In the genomic region with DNA sequence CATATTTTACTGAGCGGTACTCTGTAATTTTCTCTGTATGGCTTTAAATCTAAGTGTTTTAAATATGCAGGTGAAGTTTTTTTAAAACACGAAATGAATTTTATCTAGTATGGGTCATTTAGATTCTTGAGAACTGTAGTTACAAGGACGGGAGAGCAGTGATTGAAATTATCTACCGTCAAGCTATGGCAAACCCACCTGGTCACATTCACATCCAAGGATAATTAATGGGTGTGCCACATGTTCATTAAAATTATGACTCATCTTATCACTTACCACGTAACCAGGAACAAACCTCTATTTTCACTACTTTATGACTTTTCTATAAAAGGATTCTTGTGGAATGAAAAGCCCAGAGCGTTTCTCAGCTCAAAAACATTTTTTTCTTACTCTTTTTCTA, we compare ENCODE assay signal across 23 cellular contexts.
"Had no signal": no experiment of that assay in that cellular context is flagged by ENCODE, and none has a peak within 500 bp of the region (broad histone marks: within the 10 kb centered on the region; RNA-seq: fewer than 3 reads in every experiment).

No MANE protein-coding gene starts in this region.

- H3K27me3 ChIP-seq: MG63 had no signal

- H3K9me3 ChIP-seq: MG63, SK-N-SH had no signal

- DNase-seq: KBM-7, MG63, NCI-H1092, NCI-H1105 treated with DMSO at 0.1 percent for 48 hours, NCI-H1417 treated with DMSO at 0.1 percent for 48 hours, NCI-H187 treated with DMSO at 0.1 percent for 48 hours, NCI-H2029 treated with DMSO at 0.1 percent for 48 hours, NCI-H2171 treated with DMSO at 0.1 percent for 48 hours, NCI-H226, NCI-H446, NCI-H510A, NCI-H524 treated with DMSO at 0.1 percent for 48 hours, NCI-H774, PC-3, SHP77, SK-N-SH, SW 1271, T-helper 1 cell, T-helper 17 cell had no signal

- FAIRE-seq: HTR-8/SVneo had no signal

- H3K27ac ChIP-seq: HL-60, RWPE1 had no signal

- H3K36me3 ChIP-seq: MG63 had no signal

- H3K4me3 ChIP-seq: MG63 had no signal

- ATAC-seq: Panc1, PC-3, T-helper 17 cell had no signal
